Comparison of ENCODE assay signal across 1 cellular context in genomic region chr15:79027532-79028410, GRCh38.
TF ChIP-seq lines count a peak whose summit lies in the region.

No MANE protein-coding gene starts in this region.

TF ChIP-seq in HepG2, 621 proteins besides CTCF, POLR2A, EP300 and RAD21 (continued from another document and continues in another):
- TF ChIP-seq ZNF691 (CRISPR knock-in tag; IDR thresholded peaks at IDR 0.05; ENCODE audit: borderline replicate concordance, low read depth) (peak; percentile 23; the same call in 1 of the 2 replicates), ZNF225 (CRISPR knock-in tag; IDR thresholded peaks at IDR 0.05) (no peak), HNF4A (CRISPR knock-in tag; IDR thresholded peaks at IDR 0.05) (peak; percentile 52; the same call in 1 of the 2 replicates), ZNF841 (CRISPR knock-in tag; IDR thresholded peaks at IDR 0.05; ENCODE audit: borderline replicate concordance) (no peak), DBP (CRISPR knock-in tag; IDR thresholded peaks at IDR 0.05; ENCODE audit: not compliant biosample characterization) (no peak), SOX5 (CRISPR knock-in tag; IDR thresholded peaks at IDR 0.05; ENCODE audit: borderline replicate concordance) (peak; percentile 52; the same call in 1 of the 2 replicates), ZEB1 (IDR thresholded peaks at IDR 0.05; ENCODE audit: insufficient replicate concordance, low read depth) (peak; percentile 59), ZNF740 (CRISPR knock-in tag; IDR thresholded peaks at IDR 0.05) (no peak), ZNF577 (CRISPR knock-in tag; IDR thresholded peaks at IDR 0.05; ENCODE audit: borderline replicate concordance, low read depth) (no peak), ELK4 (CRISPR knock-in tag; IDR thresholded peaks at IDR 0.05; ENCODE audit: borderline replicate concordance) (no peak), HNF1B (CRISPR knock-in tag; IDR thresholded peaks at IDR 0.05) (no peak), RFX1 (IDR thresholded peaks at IDR 0.05) (no peak), HMGXB3 (CRISPR knock-in tag; IDR thresholded peaks at IDR 0.05; ENCODE audit: borderline replicate concordance) (peak; percentile 68), MAZ (IDR thresholded peaks at IDR 0.05; ENCODE audit: borderline replicate concordance, low read depth, low read length) (peak; percentile 24; the same call in 1 of the 2 replicates), MAZ (CRISPR knock-in tag; IDR thresholded peaks at IDR 0.05; ENCODE audit: low read depth) (no peak), TEF (CRISPR knock-in tag; IDR thresholded peaks at IDR 0.05) (no peak), ZIK1 (CRISPR knock-in tag; IDR thresholded peaks at IDR 0.05; ENCODE audit: borderline replicate concordance, low read depth) (no peak), MED1 (CRISPR knock-in tag; IDR thresholded peaks at IDR 0.05) (peak; percentile 52; the same call in 1 of the 2 replicates), ZNF251 (CRISPR knock-in tag; IDR thresholded peaks at IDR 0.05) (no peak), HMGXB4 (CRISPR knock-in tag; IDR thresholded peaks at IDR 0.05; ENCODE audit: borderline replicate concordance in 1 of 2, low read depth in 1 of 2) (peak in 1 of 2 experiments; percentile 42; a peak in 1 of 4 replicates), AKAP8 (CRISPR knock-in tag; IDR thresholded peaks at IDR 0.05) (no peak), DR1 (CRISPR knock-in tag; IDR thresholded peaks at IDR 0.05) (no peak), SKIL (CRISPR knock-in tag; IDR thresholded peaks at IDR 0.05; ENCODE audit: borderline replicate concordance) (0 out of 2 replicates have a peak, but pooled peaks have one; percentile 48), ZGPAT (CRISPR knock-in tag; IDR thresholded peaks at IDR 0.05) (peak; percentile 48; the same call in 1 of the 2 replicates), ZNF597 (CRISPR knock-in tag; IDR thresholded peaks at IDR 0.05) (no peak)
